Comparison of ENCODE assay signal across 17 cellular contexts in genomic region chr13:114008964-114009589, GRCh38.
"Had no signal": no experiment of that assay in that cellular context is flagged by ENCODE, and none has a peak within 500 bp of the region (broad histone marks: within the 10 kb centered on the region; RNA-seq: fewer than 3 reads in every experiment).

No MANE protein-coding gene starts in this region.

- H3K9me3 ChIP-seq: ascending aorta, gastroesophageal sphincter, thoracic aorta had no signal

- H3K9me3 Mint-ChIP-seq: activated naive CD8-positive, alpha-beta T cell treated with anti-CD3 and anti-CD28 coated beads for 36 hours; activated T-helper 17 cell treated with anti-CD3 and anti-CD28 coated beads, Interleukin-2, amount 50 U/mL, for 72 hours; nephron; stimulated activated naive CD8-positive, alpha-beta T cell treated with anti-CD3 and anti-CD28 coated beads, Interleukin-15, amount 100 ng/mL, for 72 hours had no signal

- H2AFZ ChIP-seq: hepatocyte had no signal

- H3K4me1 ChIP-seq: ascending aorta, gastroesophageal sphincter had no signal

- H3K27me3 ChIP-seq: ascending aorta, cardiac muscle cell, gastroesophageal sphincter, hepatocyte had no signal

- H3K36me3 ChIP-seq: cardiac muscle cell had no signal

- H3K4me3 ChIP-seq: ascending aorta, cardiac muscle cell, gastroesophageal sphincter, hepatocyte, lung, thoracic aorta had no signal

- H3K4me1 Mint-ChIP-seq: nephron had no signal

- H3K4me2 ChIP-seq: hepatocyte had no signal

- H3K27ac Mint-ChIP-seq: activated naive CD8-positive, alpha-beta T cell treated with anti-CD3 and anti-CD28 coated beads for 36 hours; activated T-helper 17 cell treated with anti-CD3 and anti-CD28 coated beads, Interleukin-2, amount 50 U/mL, for 72 hours had no signal

- DNase-seq: activated naive CD8-positive, alpha-beta T cell treated with anti-CD3 and anti-CD28 coated beads for 36 hours; cortex of kidney; effector memory CD4-positive, alpha-beta T cell; kidney glomerular epithelial cell; stimulated activated CD4-positive, alpha-beta T cell treated with anti-CD3 and anti-CD28 coated beads, Interleukin-15, amount 100 ng/mL, for 24 hours; stimulated activated CD4-positive, alpha-beta T cell treated with anti-CD3 and anti-CD28 coated beads, Interleukin-4, amount 100 ng/mL, for 4 hours; stimulated activated naive CD8-positive, alpha-beta T cell treated with anti-CD3 and anti-CD28 coated beads, Interleukin-15, amount 100 ng/mL, for 72 hours; T-helper 9 cell had no signal

- H3K27ac ChIP-seq: ascending aorta, cardiac muscle cell, epithelial cell of prostate, gastroesophageal sphincter, hepatocyte, thoracic aorta had no signal

- H3K27me3 Mint-ChIP-seq: activated naive CD8-positive, alpha-beta T cell treated with anti-CD3 and anti-CD28 coated beads for 36 hours; activated T-helper 17 cell treated with anti-CD3 and anti-CD28 coated beads, Interleukin-2, amount 50 U/mL, for 72 hours; stimulated activated naive CD8-positive, alpha-beta T cell treated with anti-CD3 and anti-CD28 coated beads, Interleukin-15, amount 100 ng/mL, for 72 hours had no signal

- H3K4me3 Mint-ChIP-seq: activated naive CD8-positive, alpha-beta T cell treated with anti-CD3 and anti-CD28 coated beads for 36 hours; activated T-helper 17 cell treated with anti-CD3 and anti-CD28 coated beads, Interleukin-2, amount 50 U/mL, for 72 hours; nephron; stimulated activated naive CD8-positive, alpha-beta T cell treated with anti-CD3 and anti-CD28 coated beads, Interleukin-15, amount 100 ng/mL, for 72 hours had no signal

- ATAC-seq: activated T-helper 17 cell treated with anti-CD3 and anti-CD28 coated beads, Interleukin-2, amount 50 U/mL, for 72 hours; gastroesophageal sphincter; stimulated activated naive CD8-positive, alpha-beta T cell treated with anti-CD3 and anti-CD28 coated beads, Interleukin-15, amount 100 ng/mL, for 72 hours had no signal
